Comparison of ENCODE assay signal across 33 cellular contexts in the genomic region with DNA sequence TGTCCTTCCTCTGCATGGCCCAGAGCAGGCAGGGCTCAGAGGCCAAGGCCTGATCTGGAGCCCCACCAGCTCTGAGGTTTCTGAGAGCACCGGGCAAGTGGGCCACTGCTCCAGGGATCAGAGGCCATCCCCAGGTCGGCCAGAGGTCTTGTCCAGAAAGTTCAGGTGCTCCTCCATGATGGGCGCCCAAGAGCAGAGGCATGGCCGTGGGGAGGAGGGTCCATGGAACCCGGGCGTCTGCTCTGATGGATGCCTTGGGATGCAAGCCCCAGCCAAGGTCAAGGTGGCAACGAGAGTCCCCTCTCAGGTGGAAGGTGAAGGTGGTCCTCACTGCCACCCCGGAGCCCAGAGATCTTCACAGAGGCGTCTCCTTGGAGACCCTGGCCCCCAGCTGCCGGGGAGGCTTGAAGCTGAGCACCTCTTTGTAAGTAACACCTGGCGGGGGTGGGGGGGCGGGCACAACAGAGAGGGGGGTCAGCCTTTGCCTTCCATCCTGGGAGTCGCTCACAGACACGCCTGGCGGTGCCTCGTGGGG.
"Had no signal": no experiment of that assay in that cellular context is flagged by ENCODE, and none has a peak within 500 bp of the region (broad histone marks: within the 10 kb centered on the region; RNA-seq: fewer than 3 reads in every experiment).

No MANE protein-coding gene starts in this region.

- H3K36me3 Mint-ChIP-seq: activated naive CD4-positive, alpha-beta T cell treated with anti-CD3 and anti-CD28 coated beads, Interleukin-2, amount 50 U/mL, for 24 hours; activated naive CD8-positive, alpha-beta T cell treated with anti-CD3 and anti-CD28 coated beads, Interleukin-2, amount 10 ng/mL, durations not matched to agents 7 days and 5 days had no signal

- ATAC-seq: activated CD8-positive, alpha-beta T cell treated with anti-CD3 and anti-CD28 coated beads for 36 hours; body of pancreas had no signal

- H3K27me3 ChIP-seq: ascending aorta, body of pancreas, MG63, SJCRH30 had no signal

- FAIRE-seq: RCC 7860, TTC549 had no signal

- H2AFZ ChIP-seq: PC-9 had no signal

- H3K27me3 Mint-ChIP-seq: activated CD4-positive, alpha-beta T cell treated with anti-CD3 and anti-CD28 coated beads, Interleukin-2, amount 10 ng/mL, durations not matched to agents 24 days and 14 days; activated CD8-positive, alpha-beta T cell treated with anti-CD3 and anti-CD28 coated beads for 36 hours; activated naive CD8-positive, alpha-beta T cell treated with anti-CD3 and anti-CD28 coated beads, Interleukin-2, amount 10 ng/mL, durations not matched to agents 7 days and 5 days had no signal

- H3K4me1 Mint-ChIP-seq: activated CD4-positive, alpha-beta T cell treated with anti-CD3 and anti-CD28 coated beads, Interleukin-2, amount 10 ng/mL, durations not matched to agents 24 days and 14 days had no signal

- H3K9me3 ChIP-seq: ascending aorta, body of pancreas, breast epithelium, MG63, SJCRH30 had no signal

- H3K4me3 ChIP-seq: ascending aorta, body of pancreas, breast epithelium, MG63, PC-9, SJCRH30, SK-N-MC had no signal

- DNase-seq: activated CD4-positive, alpha-beta T cell treated with anti-CD3 and anti-CD28 coated beads, Interleukin-2, amount 10 ng/mL, durations not matched to agents 24 days and 14 days; activated CD4-positive, alpha-beta T cell treated with anti-CD3 and anti-CD28 coated beads, Interleukin-2, amount 50 U/mL, for 4 hours; activated CD8-positive, alpha-beta T cell treated with anti-CD3 and anti-CD28 coated beads for 36 hours; activated gamma-delta T cell; activated naive CD4-positive, alpha-beta T cell treated with Interleukin-2 at 50 U/mL for 16 hours; activated naive CD8-positive, alpha-beta T cell treated with anti-CD3 and anti-CD28 coated beads, Interleukin-2, amount 10 ng/mL, durations not matched to agents 7 days and 5 days; activated T-cell treated with anti-CD3 and anti-CD28 coated beads, Interleukin-2, amount 50 U/mL, for 1 hour; amygdala; body of pancreas; Kasumi-1; MG63; NCI-H1048; NCI-H1105 treated with DMSO at 0.1 percent for 48 hours; NCI-H1436; NCI-H1694; NCI-H1930; NCI-H2107; NCI-H2171; NCI-H510A; NCI-H526; NCI-H748 treated with DMSO at 0.1 percent for 48 hours; NK-92 treated with Interleukin-12 subunit alpha and Interleukin-12 subunit beta, amount 100 ng/mL, for 24 hours; PC-9; SHP77; SJCRH30; T1000 had no signal

- H3K9me3 Mint-ChIP-seq: activated CD4-positive, alpha-beta T cell treated with anti-CD3 and anti-CD28 coated beads, Interleukin-2, amount 10 ng/mL, durations not matched to agents 24 days and 14 days; activated CD8-positive, alpha-beta T cell treated with anti-CD3 and anti-CD28 coated beads for 36 hours; activated naive CD4-positive, alpha-beta T cell treated with anti-CD3 and anti-CD28 coated beads, Interleukin-2, amount 50 U/mL, for 24 hours; activated naive CD8-positive, alpha-beta T cell treated with anti-CD3 and anti-CD28 coated beads, Interleukin-2, amount 10 ng/mL, durations not matched to agents 7 days and 5 days; activated T-helper 2 cell treated with anti-CD3 and anti-CD28 coated beads, Interferon-gamma antibody, Interleukin-2, Interleukin-4, amounts not matched to agents 10 μg/mL and 5 μg/mL and 100 μg/mL, durations not matched to agents 14 hours and 24 hours and 36 hours had no signal

- H3K4me3 Mint-ChIP-seq: activated CD8-positive, alpha-beta T cell treated with anti-CD3 and anti-CD28 coated beads for 36 hours; activated naive CD4-positive, alpha-beta T cell treated with anti-CD3 and anti-CD28 coated beads, Interleukin-2, amount 50 U/mL, for 24 hours; activated naive CD8-positive, alpha-beta T cell treated with anti-CD3 and anti-CD28 coated beads, Interleukin-2, amount 10 ng/mL, durations not matched to agents 7 days and 5 days had no signal

- H3K36me3 ChIP-seq: breast epithelium had no signal

- H3K27ac ChIP-seq: ascending aorta, body of pancreas, PC-9, SJCRH30, SK-N-MC had no signal

- H3K27ac Mint-ChIP-seq: activated CD4-positive, alpha-beta T cell treated with anti-CD3 and anti-CD28 coated beads, Interleukin-2, amount 10 ng/mL, durations not matched to agents 24 days and 14 days; activated CD8-positive, alpha-beta T cell treated with anti-CD3 and anti-CD28 coated beads for 36 hours; activated naive CD4-positive, alpha-beta T cell treated with anti-CD3 and anti-CD28 coated beads, Interleukin-2, amount 50 U/mL, for 24 hours; activated naive CD8-positive, alpha-beta T cell treated with anti-CD3 and anti-CD28 coated beads, Interleukin-2, amount 10 ng/mL, durations not matched to agents 7 days and 5 days; activated T-helper 2 cell treated with anti-CD3 and anti-CD28 coated beads, Interferon-gamma antibody, Interleukin-2, Interleukin-4, amounts not matched to agents 10 μg/mL and 5 μg/mL and 100 μg/mL, durations not matched to agents 14 hours and 24 hours and 36 hours had no signal

- H3K4me2 ChIP-seq: PC-9 had no signal
